ENCODE assay signal across 28 cellular contexts in genomic region chr21:42766756-42767560, GRCh38.
A peak's percentile ranks its signal among the peaks of the same experiment; 100 is the strongest.
DNase-seq lines count a peak whose midpoint lies in the region; ATAC-seq and TF ChIP-seq lines count a peak whose summit lies in the region.
"Had no signal": no experiment of that assay in that cellular context is flagged by ENCODE, and none has a peak within 500 bp of the region (broad histone marks: within the 10 kb centered on the region; RNA-seq: fewer than 3 reads in every experiment).

No MANE protein-coding gene starts in this region.

- H3K27ac Mint-ChIP-seq in stimulated activated naive CD8-positive, alpha-beta T cell treated with anti-CD3 and anti-CD28 coated beads, Interleukin-15, amount 100 ng/mL, for 72 hours, result peak overlapping the region; percentile 61 to 84
- H3K27ac Mint-ChIP-seq in endodermal cell, result peak overlapping the region; percentile 26
- no peak overlapping the region for H3K27ac Mint-ChIP-seq in stimulated activated memory B cell treated with anti-CD40 and anti-IgM and Interleukin-4, amounts not matched to agents 10 μg/mL and 1 μg/mL and 100 μg/mL, for 72 hours
- no peak overlapping the region for H3K27ac Mint-ChIP-seq in osteocyte (ENCODE audit: unreplicated experiment)
- H3K27ac Mint-ChIP-seq: B cell, CD14-positive monocyte, HFFc6 had no signal

- 78 to 90% methylated on average over 12 to 25 of the region's 27 CpGs for WGBS in endodermal cell (ENCODE audit: insufficient coverage in 1 of 2, insufficient read length in 1 of 2), 2 experiments

- H3K4me3 Mint-ChIP-seq in stimulated activated naive CD8-positive, alpha-beta T cell treated with anti-CD3 and anti-CD28 coated beads, Interleukin-15, amount 100 ng/mL, for 72 hours, result no peak overlapping the region
- H3K4me3 Mint-ChIP-seq in endodermal cell, result no peak overlapping the region
- H3K4me3 Mint-ChIP-seq in stimulated activated memory B cell treated with anti-CD40 and anti-IgM and Interleukin-4, amounts not matched to agents 10 μg/mL and 1 μg/mL and 100 μg/mL, for 72 hours, result no peak overlapping the region
- H3K4me3 Mint-ChIP-seq in osteocyte (ENCODE audit: unreplicated experiment), result no peak overlapping the region
- H3K4me3 Mint-ChIP-seq: B cell; CD14-positive monocyte; CD8-positive, alpha-beta memory T cell; HFFc6 had no signal

- H3K36me3 Mint-ChIP-seq in endodermal cell (ENCODE audit: low read depth), result peaks cover 83% of the 10 kb centered on the region
- no peaks in the 10 kb centered on the region for H3K36me3 Mint-ChIP-seq in stimulated activated memory B cell treated with anti-CD40 and anti-IgM and Interleukin-4, amounts not matched to agents 10 μg/mL and 1 μg/mL and 100 μg/mL, for 72 hours
- peaks cover 16% of the 10 kb centered on the region for H3K36me3 Mint-ChIP-seq in osteocyte (ENCODE audit: unreplicated experiment)
- H3K36me3 Mint-ChIP-seq: CD14-positive monocyte had no signal

- TF ChIP-seq EP300 in neural cell (conservative IDR thresholded peaks at IDR 0.05; ENCODE audit: poor library complexity, severe bottlenecking), result no peak

- H3K27me3 Mint-ChIP-seq in stimulated activated naive CD8-positive, alpha-beta T cell treated with anti-CD3 and anti-CD28 coated beads, Interleukin-15, amount 100 ng/mL, for 72 hours, result no peaks in the 10 kb centered on the region
- H3K27me3 Mint-ChIP-seq in endodermal cell (ENCODE audit: insufficient read depth) (no peaks in the 10 kb centered on the region), osteocyte (ENCODE audit: unreplicated experiment) (no peaks in the 10 kb centered on the region)
- peaks cover 38% of the 10 kb centered on the region for H3K27me3 Mint-ChIP-seq in stimulated activated memory B cell treated with anti-CD40 and anti-IgM and Interleukin-4, amounts not matched to agents 10 μg/mL and 1 μg/mL and 100 μg/mL, for 72 hours
- H3K27me3 Mint-ChIP-seq: B cell had no signal

- H3K9me3 ChIP-seq in endodermal cell (ENCODE audit: control insufficient read depth, low read length) (no peaks in the 10 kb centered on the region), neural cell (ENCODE audit: low read length) (no peaks in the 10 kb centered on the region)
- H3K9me3 ChIP-seq: HAP-1 had no signal

- H3K9me3 Mint-ChIP-seq in stimulated activated naive CD8-positive, alpha-beta T cell treated with anti-CD3 and anti-CD28 coated beads, Interleukin-15, amount 100 ng/mL, for 72 hours, result no peaks in the 10 kb centered on the region
- H3K9me3 Mint-ChIP-seq in endodermal cell (no peaks in the 10 kb centered on the region), osteocyte (ENCODE audit: unreplicated experiment) (no peaks in the 10 kb centered on the region)
- peaks cover 5% of the 10 kb centered on the region for H3K9me3 Mint-ChIP-seq in stimulated activated memory B cell treated with anti-CD40 and anti-IgM and Interleukin-4, amounts not matched to agents 10 μg/mL and 1 μg/mL and 100 μg/mL, for 72 hours
- H3K9me3 Mint-ChIP-seq: CD8-positive, alpha-beta memory T cell had no signal

- H3K4me3 ChIP-seq in endodermal cell (ENCODE audit: low read length) (no peak overlapping the region), neural cell (ENCODE audit: low read length) (no peak overlapping the region)
- H3K4me3 ChIP-seq: GM12878, HAP-1, PC-9 had no signal

- no peak for ATAC-seq in stimulated activated naive CD8-positive, alpha-beta T cell treated with anti-CD3 and anti-CD28 coated beads, Interleukin-15, amount 100 ng/mL, for 72 hours
- no peak for ATAC-seq in stimulated activated naive CD8-positive, alpha-beta T cell treated with anti-CD3 and anti-CD28 coated beads, Interleukin-15, Interleukin-2, amounts not matched to agents 100 U/mL and 50 U/mL, for 24 hours
- peak; percentile 25 for ATAC-seq in stimulated activated memory B cell treated with anti-CD40 and anti-IgM and Interleukin-4, amounts not matched to agents 10 μg/mL and 1 μg/mL and 100 μg/mL, for 72 hours
- ATAC-seq: GM12878 had no signal

- no peaks in the 10 kb centered on the region for H4K20me1 ChIP-seq in neural cell (ENCODE audit: insufficient read depth)

- H3K27me3 ChIP-seq in endodermal cell (ENCODE audit: control insufficient read depth, insufficient read depth, low read length, poor library complexity, severe bottlenecking) (no peaks in the 10 kb centered on the region), neural cell (ENCODE audit: insufficient read depth, low read depth, low read length) (no peaks in the 10 kb centered on the region)

- H3K36me3 ChIP-seq in endodermal cell (ENCODE audit: control insufficient read depth, insufficient read depth, low read length), result peaks cover 69% of the 10 kb centered on the region
- H3K36me3 ChIP-seq in neural cell (ENCODE audit: insufficient read depth, low read length), result peaks cover 23% of the 10 kb centered on the region
- H3K36me3 ChIP-seq: HAP-1 had no signal

- H2AFZ ChIP-seq in neural cell (ENCODE audit: low read depth, low read length), result no peak overlapping the region
- H2AFZ ChIP-seq: PC-9 had no signal

- no peaks in the 10 kb centered on the region for H3K4me1 ChIP-seq in endodermal cell (ENCODE audit: control insufficient read depth, insufficient read depth, low read length)
- H3K4me1 ChIP-seq: HAP-1 had no signal

- DNase-seq in stimulated activated naive CD8-positive, alpha-beta T cell treated with anti-CD3 and anti-CD28 coated beads, Interleukin-15, amount 100 ng/mL, for 72 hours, result no peak
- no peak for DNase-seq in stimulated activated naive CD8-positive, alpha-beta T cell treated with anti-CD3 and anti-CD28 coated beads, Interleukin-15, Interleukin-2, amounts not matched to agents 100 U/mL and 50 U/mL, for 24 hours
- DNase-seq in endodermal cell (no peak), 8988T (no peak), osteocyte (ENCODE audit: extremely low spot score, unreplicated experiment) (no peak), activated T-cell treated with anti-CD3 and anti-CD28 coated beads for 4 hours (no peak)
- DNase-seq: CD8-positive, alpha-beta memory T cell; DMS 273 treated with DMSO at 0.1 percent for 48 hours; DMS79; EL; GDM1; GOT3; HFFc6; Karpas-422; NCI-H1092; NCI-H1417 treated with DMSO at 0.1 percent for 48 hours; NCI-H1694 treated with DMSO at 0.1 percent for 48 hours; NCI-H2081; NCI-H2227 treated with DMSO at 0.1 percent for 48 hours; NCI-H526 treated with DMSO at 0.1 percent for 48 hours; PC-9; SHP77 had no signal

- no peaks in the 10 kb centered on the region for H3K79me2 ChIP-seq in neural cell (replicated peaks; ENCODE audit: insufficient read depth, low read length)

- H3K9me2 ChIP-seq in neural cell (ENCODE audit: insufficient read depth, low read length), result no peaks in the 10 kb centered on the region

- H3K9ac ChIP-seq in endodermal cell (ENCODE audit: extremely low read depth, low read length, poor library complexity, severe bottlenecking) (no peak overlapping the region), neural cell (ENCODE audit: low read length) (no peak overlapping the region)

- TF ChIP-seq CTCF in endodermal cell (conservative IDR thresholded peaks at IDR 0.05), result no peak
- TF ChIP-seq CTCF in neural cell (IDR thresholded peaks at IDR 0.05; ENCODE audit: poor library complexity, severe bottlenecking), result no peak
- no peak for TF ChIP-seq CTCF in osteocyte (IDR thresholded peaks at IDR 0.05)

- H3K4me2 ChIP-seq in neural cell (ENCODE audit: low read length), result no peak overlapping the region
- H3K4me2 ChIP-seq: PC-9 had no signal

- TF ChIP-seq RAD21 in neural cell (conservative IDR thresholded peaks at IDR 0.05), result no peak

- H3K27ac ChIP-seq in endodermal cell (ENCODE audit: low read depth, low read length) (no peak overlapping the region), neural cell (ENCODE audit: low read length) (peak overlapping the region; percentile 75)
- H3K27ac ChIP-seq: PC-9 had no signal

- no peaks in the 10 kb centered on the region for H3K4me1 Mint-ChIP-seq in stimulated activated naive CD8-positive, alpha-beta T cell treated with anti-CD3 and anti-CD28 coated beads, Interleukin-15, amount 100 ng/mL, for 72 hours
- peaks cover 7% of the 10 kb centered on the region for H3K4me1 Mint-ChIP-seq in endodermal cell
- no peaks in the 10 kb centered on the region for H3K4me1 Mint-ChIP-seq in stimulated activated memory B cell treated with anti-CD40 and anti-IgM and Interleukin-4, amounts not matched to agents 10 μg/mL and 1 μg/mL and 100 μg/mL, for 72 hours
- H3K4me1 Mint-ChIP-seq in osteocyte (ENCODE audit: unreplicated experiment), result no peaks in the 10 kb centered on the region
- H3K4me1 Mint-ChIP-seq: B cell; CD8-positive, alpha-beta memory T cell had no signal

- H3F3A ChIP-seq in neural cell (ENCODE audit: insufficient read depth, low read length, poor library complexity, severe bottlenecking), result no peaks in the 10 kb centered on the region

TF ChIP-seq in neural cell, 6 proteins besides CTCF, POLR2A, EP300 and RAD21:
- TF ChIP-seq TAF1 (IDR thresholded peaks at IDR 0.05; ENCODE audit: low read depth) (no peak), SMC3 (conservative IDR thresholded peaks at IDR 0.05; ENCODE audit: poor library complexity) (no peak), EZH2 (IDR thresholded peaks at IDR 0.05; ENCODE audit: borderline replicate concordance, insufficient read depth, low read length, poor library complexity, severe bottlenecking) (no peak), POLR2AphosphoS5 (IDR thresholded peaks at IDR 0.05) (no peak), MXI1 (conservative IDR thresholded peaks at IDR 0.05; ENCODE audit: poor library complexity, severe bottlenecking) (no peak), REST (IDR thresholded peaks at IDR 0.05; ENCODE audit: borderline replicate concordance) (no peak)

Comparison
In these comparisons a context has a peak if more than half of its experiments do, and no peak if none do; other contexts are left out.
1. H3K27ac Mint-ChIP-seq: peak in stimulated activated naive CD8-positive, alpha-beta T cell treated with anti-CD3 and anti-CD28 coated beads, Interleukin-15, amount 100 ng/mL, for 72 hours (2 of 2) and endodermal cell (single experiment); none in stimulated activated memory B cell treated with anti-CD40 and anti-IgM and Interleukin-4, amounts not matched to agents 10 μg/mL and 1 μg/mL and 100 μg/mL, for 72 hours (single experiment) and osteocyte (single experiment).